In the genomic region with DNA sequence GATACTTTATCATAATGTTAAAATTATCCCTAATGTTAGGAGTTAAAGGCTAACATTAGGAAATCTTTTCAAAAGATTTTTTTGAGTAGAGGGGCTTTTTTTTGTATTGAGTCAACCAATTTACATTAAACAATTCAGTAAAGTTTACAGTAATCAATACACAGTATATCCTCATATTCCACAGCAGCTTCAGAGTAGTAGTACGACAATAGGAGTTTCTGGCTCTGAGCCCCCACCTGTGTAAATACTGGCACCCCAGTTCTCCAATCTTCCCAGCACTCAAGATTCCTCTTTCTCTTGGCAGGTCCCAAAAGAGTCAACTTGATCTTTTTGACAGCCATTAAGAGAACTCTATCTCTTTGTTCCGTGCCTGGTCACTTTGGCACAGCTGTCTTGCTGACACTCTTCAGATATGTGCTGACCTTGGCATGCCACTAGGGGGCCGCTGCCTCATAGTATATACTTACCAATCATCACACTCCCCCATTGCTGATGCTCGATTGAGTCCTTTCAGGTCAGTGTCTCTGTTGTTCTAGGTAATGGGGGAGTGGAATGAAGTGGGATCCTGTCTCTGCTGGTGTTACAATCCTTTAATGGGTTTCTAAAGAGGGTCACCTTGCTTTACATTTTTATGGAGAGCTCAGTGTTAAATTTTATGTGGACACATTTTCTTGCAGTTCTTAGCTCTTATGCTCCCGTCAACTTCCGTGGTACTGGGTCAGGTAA, we compare ENCODE assay signal across 8 cellular contexts. TPM values are rescaled to one million over a fixed set of nuclear protein-coding genes. Genes with fewer than 3 reads are reported as not detected.
A peak's percentile ranks its signal among the peaks of the same experiment; 100 is the strongest.
DNase-seq lines count a peak whose midpoint lies in the region; ATAC-seq and TF ChIP-seq lines count a peak whose summit lies in the region.

No MANE protein-coding gene starts in this region.

- no peak overlapping the region for H3K27ac ChIP-seq in PC-9
- H3K27ac ChIP-seq in thyroid gland, result no peak overlapping the region

- TF ChIP-seq CTCF in PC-9 (conservative IDR thresholded peaks at IDR 0.05), result peak; percentile 68
- peak; percentile 94 for TF ChIP-seq CTCF in fibroblast of the aortic adventitia (IDR thresholded peaks at IDR 0.05; ENCODE audit: insufficient read depth, low read length)
- TF ChIP-seq CTCF in thyroid gland (IDR thresholded peaks at IDR 0.05), result peak; percentile 55 to 86 (median 80)

- no peaks in the 10 kb centered on the region for H3K9me3 Mint-ChIP-seq in activated T-cell treated with anti-CD3 and anti-CD28 coated beads, Interleukin-2, amount 50 U/mL, for 72 hours

- H4K20me1 ChIP-seq in PC-9 (ENCODE audit: insufficient read depth), result no peaks in the 10 kb centered on the region

- H3K4me1 ChIP-seq in PC-9 (replicated peaks; ENCODE audit: insufficient read depth), result no peaks in the 10 kb centered on the region
- no peaks in the 10 kb centered on the region for H3K4me1 ChIP-seq in thyroid gland

- 26 to 35% methylated on average over 6 of the region's 6 CpGs for WGBS in thyroid gland, 2 donors

- H3K27me3 ChIP-seq in PC-9 (ENCODE audit: insufficient read depth, low read depth) (no peaks in the 10 kb centered on the region), thyroid gland (no peaks in the 10 kb centered on the region)

- peak; percentile 100 for ATAC-seq in GM21515 (IDR thresholded peaks at IDR 0.05; ENCODE audit: unreplicated experiment)
- ATAC-seq in activated T-cell treated with anti-CD3 and anti-CD28 coated beads, Interleukin-2, amount 50 U/mL, for 72 hours (replicated peaks in 1 of 2), result peak; percentile 99 to 100

- intact Hi-C loops in PC-9 (cut with micrococcal nuclease; ENCODE audit: unreplicated experiment), result loop anchor here (1.0 kb wide), 1 partner anchor 63 kb away; no protein-coding TSS in a partner anchor
- intact Hi-C loops in thyroid gland (cut with DNase I), result loop anchor here (10.0 kb wide), 1 partner anchor 110 kb away; no protein-coding TSS in a partner anchor

- H3K36me3 ChIP-seq in PC-9 (ENCODE audit: low read depth) (no peaks in the 10 kb centered on the region), thyroid gland (no peaks in the 10 kb centered on the region)

- H2AFZ ChIP-seq in PC-9, result no peak overlapping the region

- H3K4me3 Mint-ChIP-seq in activated T-cell treated with anti-CD3 and anti-CD28 coated beads, Interleukin-2, amount 50 U/mL, for 72 hours, result no peak overlapping the region

- H3K27ac Mint-ChIP-seq in activated T-cell treated with anti-CD3 and anti-CD28 coated beads, Interleukin-2, amount 50 U/mL, for 72 hours, result no peak overlapping the region

- no peaks in the 10 kb centered on the region for H3K27me3 Mint-ChIP-seq in activated T-cell treated with anti-CD3 and anti-CD28 coated beads, Interleukin-2, amount 50 U/mL, for 72 hours (ENCODE audit: low read depth)

- no peaks in the 10 kb centered on the region for H3K79me2 ChIP-seq in PC-9 (ENCODE audit: low read depth)

- CTCF ChIA-PET in PC-9 (lab: Charles Lee), result interaction anchor here (0.9 to 1.6 kb wide), 2 partner anchors 59 to 108 kb away, joined by 3 to 5 read pairs; no protein-coding TSS in a partner anchor

- H3K4me2 ChIP-seq in PC-9, result no peak overlapping the region

- no peaks in the 10 kb centered on the region for H3K36me3 Mint-ChIP-seq in activated T-cell treated with anti-CD3 and anti-CD28 coated beads, Interleukin-2, amount 50 U/mL, for 72 hours (ENCODE audit: insufficient read depth in 2 of 2)

- H3K9me2 ChIP-seq in PC-9 (ENCODE audit: insufficient read depth), result no peaks in the 10 kb centered on the region

- peak; percentile 63 for DNase-seq in DMS153 treated with DMSO at 0.1 percent for 48 hours (lab: John Stamatoyannopoulos, UW; ENCODE audit: unreplicated experiment)
- peak in 70 of 76 experiments; percentile 2 to 78 (median 54) for DNase-seq in HUDEP-2 (lab: John Stamatoyannopoulos, UW; ENCODE audit: unreplicated experiment in 76 of 76)
- DNase-seq in PC-9, result peak in 1 of 2 experiments; percentile 30
- DNase-seq in activated T-cell treated with anti-CD3 and anti-CD28 coated beads, Interleukin-2, amount 50 U/mL, for 72 hours, result peak; percentile 77 to 78
- DNase-seq in fibroblast of the aortic adventitia (ENCODE audit: low read depth), result peak; percentile 63
- peak; percentile 57 for DNase-seq in occipital lobe (lab: John Stamatoyannopoulos, UW)
- DNase-seq in thyroid gland, result peak; percentile 82 to 85

- TF ChIP-seq POLR2A in thyroid gland (IDR thresholded peaks at IDR 0.05), result no peak

- H3K4me3 ChIP-seq in PC-9 (no peak overlapping the region), fibroblast of the aortic adventitia (ENCODE audit: low read depth, low read length) (no peak overlapping the region), thyroid gland (replicated peaks in 1 of 3) (no peak overlapping the region)

- no TSS peak for BruUV-seq in PC-9 (replicated peaks; lab: Mats Ljungman, UMichigan)

- peaks cover 9% of the 10 kb centered on the region for H3K4me1 Mint-ChIP-seq in activated T-cell treated with anti-CD3 and anti-CD28 coated beads, Interleukin-2, amount 50 U/mL, for 72 hours (ENCODE audit: low read depth)

- POLR2A ChIA-PET in PC-9 (lab: Charles Lee; ENCODE audit: unreplicated experiment), result no interaction called here

- no peaks in the 10 kb centered on the region for H3F3A ChIP-seq in PC-9 (ENCODE audit: insufficient read depth, low read depth)

- H3K9me3 ChIP-seq in PC-9 (ENCODE audit: insufficient read depth, low read depth) (no peaks in the 10 kb centered on the region), thyroid gland (no peaks in the 10 kb centered on the region)

RNA-seq across cellular contexts. Expression of gene CCNI, which starts 19.5 kb away (rescaled TPM):
- total RNA-seq in PC-9 (2021) (155 and 238 TPM in 2 replicates), fibroblast of the aortic adventitia (ENCODE audit: low replicate concordance) (136 and 190 TPM in 2 replicates), occipital lobe (408 TPM), thyroid gland (100 to 1,000 TPM; 302 to 449 (median 371) TPM)
- total RNA-seq in activated T-cell treated with anti-CD3 and anti-CD28 coated beads, Interleukin-2, amount 50 U/mL, for 72 hours, result 100 to 1,000 TPM; 301 to 343 TPM
